ENCODE assay signal across 17 cellular contexts in genomic region chr1:12144969-12145368, GRCh38. TPM values are rescaled to one million over a fixed set of nuclear protein-coding genes. Genes with fewer than 3 reads are reported as not detected.
DNase-seq lines count a peak whose midpoint lies in the region; ATAC-seq and TF ChIP-seq lines count a peak whose summit lies in the region.
"Had no signal": no experiment of that assay in that cellular context is flagged by ENCODE, and none has a peak within 500 bp of the region (broad histone marks: within the 10 kb centered on the region; RNA-seq: fewer than 3 reads in every experiment).

No MANE protein-coding gene starts in this region.

- TF ChIP-seq CTCF in natural killer cell (IDR thresholded peaks at IDR 0.05), result no peak

- H3K9me3 ChIP-seq in T-helper 17 cell (ENCODE audit: control insufficient read depth, low read length, poor library complexity, severe bottlenecking), result no peaks in the 10 kb centered on the region
- no peaks in the 10 kb centered on the region for H3K9me3 ChIP-seq in naive thymus-derived CD4-positive, alpha-beta T cell (ENCODE audit: control insufficient read depth in 2 of 3, low read length in 3 of 3)
- H3K9me3 ChIP-seq: BE2C, left lung, upper lobe of right lung had no signal

- H3K4me3 ChIP-seq in naive thymus-derived CD4-positive, alpha-beta T cell (ENCODE audit: low read length), result no peak overlapping the region
- H3K4me3 ChIP-seq: left lung, upper lobe of right lung had no signal

- H3K4me1 ChIP-seq in naive thymus-derived CD4-positive, alpha-beta T cell (ENCODE audit: control insufficient read depth in 2 of 2, insufficient read depth in 2 of 2, low read length in 2 of 2), result peaks cover 43 to 56% of the 10 kb centered on the region in 2 donors
- H3K4me1 ChIP-seq: BE2C had no signal

- DNase-seq in natural killer cell treated with Interleukin-12 subunit alpha and Interleukin-12 subunit beta and Interleukin-15 and Interleukin-18, amount 100 ng/mL, for 72 hours (ENCODE audit: low spot score), result no peak
- DNase-seq in natural killer cell (no peak), T-helper 17 cell (no peak)
- DNase-seq in naive thymus-derived CD4-positive, alpha-beta T cell, result no peak
- DNase-seq: activated effector memory CD4-positive, alpha-beta T cell treated with anti-CD3 and anti-CD28 coated beads, Interleukin-2, amount 50 U/mL, for 16 hours; BE2C; effector CD8-positive, alpha-beta T cell; left lung; NCI-H2227 treated with DMSO at 0.1 percent for 48 hours; NK-92 treated with Interleukin-12 subunit alpha and Interleukin-12 subunit beta, amount 100 ng/mL, for 24 hours; stimulated activated CD8-positive, alpha-beta memory T cell treated with anti-CD3 and anti-CD28 coated beads, Interleukin-4, amount 100 ng/mL, for 48 hours; T-helper 9 cell; upper lobe of right lung had no signal

- H3K36me3 ChIP-seq in naive thymus-derived CD4-positive, alpha-beta T cell (ENCODE audit: control insufficient read depth in 2 of 3, insufficient read depth in 3 of 3, low read length in 3 of 3), result no peaks in the 10 kb centered on the region
- H3K36me3 ChIP-seq: BE2C, left lung, upper lobe of right lung had no signal

- POLR2A ChIA-PET in naive thymus-derived CD4-positive, alpha-beta T cell (lab: Charles Lee), result interaction anchor here (0.6 to 1.5 kb wide), 2 partner anchors 10 to 33 kb away, joined by 3 read pairs; no protein-coding TSS in a partner anchor

- peaks cover 44 to 47% of the 10 kb centered on the region in 2 donors for H3K4me1 Mint-ChIP-seq in natural killer cell treated with Interleukin-12 subunit alpha and Interleukin-12 subunit beta and Interleukin-15 and Interleukin-18, amount 100 ng/mL, for 72 hours (ENCODE audit: low read depth in 2 of 2)
- H3K4me1 Mint-ChIP-seq in natural killer cell (peaks cover 37 to 50% of the 10 kb centered on the region in 2 donors), T-helper 17 cell (peaks cover 44% of the 10 kb centered on the region)
- H3K4me1 Mint-ChIP-seq in naive thymus-derived CD4-positive, alpha-beta T cell, result peaks cover 49 to 69% (median 65%) of the 10 kb centered on the region in 7 donors

- no peak overlapping the region for H3K4me3 Mint-ChIP-seq in natural killer cell treated with Interleukin-12 subunit alpha and Interleukin-12 subunit beta and Interleukin-15 and Interleukin-18, amount 100 ng/mL, for 72 hours
- no peak overlapping the region for H3K4me3 Mint-ChIP-seq in natural killer cell
- H3K4me3 Mint-ChIP-seq in T-helper 17 cell, result peak overlapping the region; percentile 21
- H3K4me3 Mint-ChIP-seq in naive thymus-derived CD4-positive, alpha-beta T cell, result no peak overlapping the region

- no peaks in the 10 kb centered on the region for H3K27me3 Mint-ChIP-seq in natural killer cell treated with Interleukin-12 subunit alpha and Interleukin-12 subunit beta and Interleukin-15 and Interleukin-18, amount 100 ng/mL, for 72 hours
- H3K27me3 Mint-ChIP-seq in natural killer cell (ENCODE audit: low read depth in 2 of 2) (no peaks in the 10 kb centered on the region), T-helper 17 cell (no peaks in the 10 kb centered on the region)
- H3K27me3 Mint-ChIP-seq in naive thymus-derived CD4-positive, alpha-beta T cell, result no peaks in the 10 kb centered on the region

- no peaks in the 10 kb centered on the region for H3K27me3 ChIP-seq in naive thymus-derived CD4-positive, alpha-beta T cell (ENCODE audit: control insufficient read depth in 2 of 2, insufficient read depth in 2 of 2, low read length in 2 of 2)
- H3K27me3 ChIP-seq: BE2C, left lung, upper lobe of right lung had no signal

- CTCF ChIA-PET in naive thymus-derived CD4-positive, alpha-beta T cell (lab: Charles Lee), result interaction anchor here (0.8 to 1.3 kb wide), 3 partner anchors 12 to 65 kb away, joined by 3 to 4 read pairs (median 3); no protein-coding TSS in a partner anchor

- intact Hi-C loops in natural killer cell (cut with micrococcal nuclease), result no loop called here
- intact Hi-C loops in naive thymus-derived CD4-positive, alpha-beta T cell (cut with micrococcal nuclease), result no loop called here

- peak overlapping the region; percentile 21 to 99 for H3K27ac Mint-ChIP-seq in natural killer cell treated with Interleukin-12 subunit alpha and Interleukin-12 subunit beta and Interleukin-15 and Interleukin-18, amount 100 ng/mL, for 72 hours
- H3K27ac Mint-ChIP-seq in natural killer cell (no peak overlapping the region), T-helper 17 cell (no peak overlapping the region)
- H3K27ac Mint-ChIP-seq in naive thymus-derived CD4-positive, alpha-beta T cell, result peak overlapping the region in 7 of 9 donors; percentile 36 to 94 (median 65)

- ATAC-seq in natural killer cell treated with Interleukin-12 subunit alpha and Interleukin-12 subunit beta and Interleukin-15 and Interleukin-18, amount 100 ng/mL, for 72 hours, result no peak
- ATAC-seq in natural killer cell (no peak), T-helper 17 cell (no peak), HG03045 (IDR thresholded peaks at IDR 0.05; ENCODE audit: unreplicated experiment) (no peak), GM21576 (IDR thresholded peaks at IDR 0.05; ENCODE audit: unreplicated experiment) (no peak), HG03196 (IDR thresholded peaks at IDR 0.05; ENCODE audit: unreplicated experiment) (no peak)
- no peak for ATAC-seq in naive thymus-derived CD4-positive, alpha-beta T cell

- H3K36me3 Mint-ChIP-seq in natural killer cell treated with Interleukin-12 subunit alpha and Interleukin-12 subunit beta and Interleukin-15 and Interleukin-18, amount 100 ng/mL, for 72 hours, result peaks cover 9% of the 10 kb centered on the region
- no peaks in the 10 kb centered on the region for H3K36me3 Mint-ChIP-seq in natural killer cell
- no peaks in the 10 kb centered on the region for H3K36me3 Mint-ChIP-seq in T-helper 17 cell (ENCODE audit: low read depth)
- peaks cover 0 to 20% (median 0%) of the 10 kb centered on the region in 5 donors for H3K36me3 Mint-ChIP-seq in naive thymus-derived CD4-positive, alpha-beta T cell

- no peak overlapping the region for H3K27ac ChIP-seq in naive thymus-derived CD4-positive, alpha-beta T cell (ENCODE audit: low read depth, low read length)

- peaks cover 3% of the 10 kb centered on the region for H3K9me3 Mint-ChIP-seq in natural killer cell treated with Interleukin-12 subunit alpha and Interleukin-12 subunit beta and Interleukin-15 and Interleukin-18, amount 100 ng/mL, for 72 hours
- H3K9me3 Mint-ChIP-seq in natural killer cell, result peaks cover 0 to 2% of the 10 kb centered on the region in 2 donors
- H3K9me3 Mint-ChIP-seq in naive thymus-derived CD4-positive, alpha-beta T cell, result peaks cover 0 to 8% (median 1%) of the 10 kb centered on the region in 11 donors

RNA-seq across cellular contexts. Expression of gene TNFRSF1B, which starts 21.8 kb away (rescaled TPM):
- 100 to 1,000 TPM; 452 to 479 TPM for total RNA-seq in natural killer cell treated with Interleukin-12 subunit alpha and Interleukin-12 subunit beta and Interleukin-15 and Interleukin-18, amount 100 ng/mL, for 72 hours
- total RNA-seq in natural killer cell (100 to 1,000 TPM; 152 to 173 (median 172) TPM), T-helper 17 cell (100 to 1,000 TPM; 127 to 132 TPM)
- 100 to 1,000 TPM in 2 of 5 experiments, 10 to 100 TPM in 3; 38.6 to 278 (median 60.3) TPM for total RNA-seq in naive thymus-derived CD4-positive, alpha-beta T cell
- polyA plus RNA-seq in naive thymus-derived CD4-positive, alpha-beta T cell, result 10 to 100 TPM; 30.1 to 48.2 TPM
- polyA plus RNA-seq: neural cell had no signal

Comparison
In these comparisons a context has a peak if more than half of its experiments do, and no peak if none do; other contexts are left out.
1. H3K27ac Mint-ChIP-seq: peak in natural killer cell treated with Interleukin-12 subunit alpha and Interleukin-12 subunit beta and Interleukin-15 and Interleukin-18, amount 100 ng/mL, for 72 hours (2 of 2) and naive thymus-derived CD4-positive, alpha-beta T cell (7 of 9); none in natural killer cell (0 of 2) and T-helper 17 cell (single experiment).